Comparison of ENCODE assay signal across 14 cellular contexts in genomic region chr3:87225659-87226058, GRCh38. TPM values are rescaled to one million over a fixed set of nuclear protein-coding genes. Genes with fewer than 3 reads are reported as not detected.
DNase-seq lines count a peak whose midpoint lies in the region; ATAC-seq and TF ChIP-seq lines count a peak whose summit lies in the region.
"Had no signal": no experiment of that assay in that cellular context is flagged by ENCODE, and none has a peak within 500 bp of the region (broad histone marks: within the 10 kb centered on the region; RNA-seq: fewer than 3 reads in every experiment).

No MANE protein-coding gene starts in this region.

- H3K9me3 Mint-ChIP-seq in CD4-positive, CD25-positive, alpha-beta regulatory T cell, result peaks cover 0 to 2% (median 0%) of the 10 kb centered on the region in 7 donors
- peaks cover 1% of the 10 kb centered on the region for H3K9me3 Mint-ChIP-seq in activated naive CD8-positive, alpha-beta T cell treated with anti-CD3 and anti-CD28 coated beads, Interleukin-2, amount 10 ng/mL, durations not matched to agents 7 days and 5 days
- peaks cover 4% of the 10 kb centered on the region for H3K9me3 Mint-ChIP-seq in mesothelial cell of epicardium

- H3K79me2 ChIP-seq in HCT116 (ENCODE audit: insufficient read depth, low read length), result peaks cover 34% of the 10 kb centered on the region

- CTCF ChIA-PET in HCT116 (lab: Charles Lee), result no interaction called here

- H3K36me3 Mint-ChIP-seq in CD4-positive, CD25-positive, alpha-beta regulatory T cell, result no peaks in the 10 kb centered on the region
- peaks cover 6% of the 10 kb centered on the region for H3K36me3 Mint-ChIP-seq in activated naive CD8-positive, alpha-beta T cell treated with anti-CD3 and anti-CD28 coated beads, Interleukin-2, amount 10 ng/mL, durations not matched to agents 7 days and 5 days
- no peaks in the 10 kb centered on the region for H3K36me3 Mint-ChIP-seq in mesothelial cell of epicardium

- no peak for TF ChIP-seq POLR2A in HCT116 (IDR thresholded peaks at IDR 0.05; ENCODE audit: borderline replicate concordance, extremely low read depth, insufficient read depth, insufficient read length)
- TF ChIP-seq POLR2A in suprapubic skin (IDR thresholded peaks at IDR 0.05), result no peak

- H3K4me2 ChIP-seq in HCT116 (ENCODE audit: low read length), result peak overlapping the region; percentile 90; the same call in 1 of the 2 replicates

- H3K27me3 ChIP-seq in CD4-positive, CD25-positive, alpha-beta regulatory T cell (ENCODE audit: control insufficient read depth, insufficient read depth, low read length), result peaks cover 9% of the 10 kb centered on the region
- H3K27me3 ChIP-seq in HCT116 (ENCODE audit: insufficient read depth, low read length) (no peaks in the 10 kb centered on the region), foreskin keratinocyte (no peaks in the 10 kb centered on the region), suprapubic skin (peaks cover under 1% of the 10 kb centered on the region)

- DNase-seq in CD4-positive, CD25-positive, alpha-beta regulatory T cell, result no peak
- DNase-seq in HCT116 (ENCODE audit: low read depth, low spot score) (no peak), mesothelial cell of epicardium (ENCODE audit: low spot score in 2 of 2, unreplicated experiment in 2 of 2) (no peak), foreskin keratinocyte (no peak), glomerular visceral epithelial cell (ENCODE audit: extremely low spot score) (no peak), iPS-NIHi7 (ENCODE audit: extremely low spot score) (no peak), suprapubic skin (ENCODE audit: low spot score in 2 of 2) (no peak)
- DNase-seq in activated naive CD8-positive, alpha-beta T cell treated with anti-CD3 and anti-CD28 coated beads, Interleukin-2, amount 10 ng/mL, durations not matched to agents 7 days and 5 days, result no peak
- DNase-seq: NCI-H774 had no signal

- ATAC-seq in CD4-positive, CD25-positive, alpha-beta regulatory T cell (ENCODE audit: low read depth in 2 of 2), result no peak
- ATAC-seq in HCT116 (no peak), foreskin keratinocyte (no peak)
- no peak for ATAC-seq in activated naive CD8-positive, alpha-beta T cell treated with anti-CD3 and anti-CD28 coated beads, Interleukin-2, amount 10 ng/mL, durations not matched to agents 7 days and 5 days (ENCODE audit: low read depth)

- H3K4me3 ChIP-seq in CD4-positive, CD25-positive, alpha-beta regulatory T cell (ENCODE audit: low read depth, low read length), result peak overlapping the region; percentile 93
- H3K4me3 ChIP-seq in HCT116 (replicated peaks in 1 of 2; ENCODE audit: low read depth in 1 of 2, low read length in 2 of 2) (no peak overlapping the region), suprapubic skin (no peak overlapping the region)

- WGBS in suprapubic skin, result 53% methylated on average over 5 of the region's 5 CpGs

- BruUV-seq in HCT116 (replicated peaks; lab: Mats Ljungman, UMichigan), result no TSS peak

- no peak overlapping the region for H3K27ac ChIP-seq in CD4-positive, CD25-positive, alpha-beta regulatory T cell (ENCODE audit: insufficient read depth, low read length, poor library complexity, severe bottlenecking)
- H3K27ac ChIP-seq in HCT116 (ENCODE audit: low read depth, low read length) (no peak overlapping the region), foreskin keratinocyte (no peak overlapping the region), suprapubic skin (no peak overlapping the region)

- H3K9me2 ChIP-seq in HCT116 (ENCODE audit: insufficient read depth), result no peaks in the 10 kb centered on the region

- no peak overlapping the region for H2AFZ ChIP-seq in HCT116 (ENCODE audit: low read depth, low read length, poor library complexity, severe bottlenecking)

- no peak overlapping the region for H3K9ac ChIP-seq in HCT116 (ENCODE audit: low read length)

- no peaks in the 10 kb centered on the region for H4K20me1 ChIP-seq in HCT116 (ENCODE audit: insufficient read depth)

- RAD21 ChIA-PET in HCT116 (lab: Charles Lee; ENCODE audit: low non-redundant PET in 1 of 2, low total read pairs in 2 of 2, uncharacterized antibody in 2 of 2, unreplicated experiment in 2 of 2), result no interaction called here

- TF ChIP-seq EP300 in suprapubic skin (IDR thresholded peaks at IDR 0.05), result no peak

- POLR2A ChIA-PET in HCT116 (lab: Charles Lee), result no interaction called here
- POLR2A ChIA-PET in activated naive CD8-positive, alpha-beta T cell treated with anti-CD3 and anti-CD28 coated beads, Interleukin-2, amount 10 ng/mL, durations not matched to agents 7 days and 5 days (lab: Charles Lee), result no interaction called here

- H3K4me1 Mint-ChIP-seq in CD4-positive, CD25-positive, alpha-beta regulatory T cell, result peaks cover 13 to 39% (median 31%) of the 10 kb centered on the region in 4 donors
- H3K4me1 Mint-ChIP-seq in activated naive CD8-positive, alpha-beta T cell treated with anti-CD3 and anti-CD28 coated beads, Interleukin-2, amount 10 ng/mL, durations not matched to agents 7 days and 5 days, result peaks cover 17% of the 10 kb centered on the region
- peaks cover 34% of the 10 kb centered on the region for H3K4me1 Mint-ChIP-seq in mesothelial cell of epicardium

- H3K4me3 Mint-ChIP-seq in CD4-positive, CD25-positive, alpha-beta regulatory T cell, result peak overlapping the region; percentile 43 to 97 (median 78)
- peak overlapping the region; percentile 56 for H3K4me3 Mint-ChIP-seq in activated naive CD8-positive, alpha-beta T cell treated with anti-CD3 and anti-CD28 coated beads, Interleukin-2, amount 10 ng/mL, durations not matched to agents 7 days and 5 days
- H3K4me3 Mint-ChIP-seq in mesothelial cell of epicardium, result peak overlapping the region; percentile 46

- no peaks in the 10 kb centered on the region for H3K36me3 ChIP-seq in CD4-positive, CD25-positive, alpha-beta regulatory T cell (ENCODE audit: control insufficient read depth, insufficient read depth, low read length)
- H3K36me3 ChIP-seq in HCT116 (ENCODE audit: control insufficient read depth in 1 of 2, insufficient read depth in 2 of 2, low read length in 2 of 2), result no peaks in the 10 kb centered on the region
- no peaks in the 10 kb centered on the region for H3K36me3 ChIP-seq in suprapubic skin

- TF ChIP-seq CTCF in HCT116 (IDR thresholded peaks at IDR 0.05 in 2 of 3, conservative IDR thresholded peaks at IDR 0.05 in 1 of 3; ENCODE audit: borderline replicate concordance in 1 of 3, insufficient read depth in 1 of 3, low read depth in 2 of 3, low read length in 2 of 3) (no peak), mesothelial cell of epicardium (IDR thresholded peaks at IDR 0.05; ENCODE audit: unreplicated experiment) (no peak), foreskin keratinocyte (conservative IDR thresholded peaks at IDR 0.05) (no peak), suprapubic skin (IDR thresholded peaks at IDR 0.05) (no peak)

- peaks cover 31% of the 10 kb centered on the region for H3K4me1 ChIP-seq in CD4-positive, CD25-positive, alpha-beta regulatory T cell (ENCODE audit: control insufficient read depth, insufficient read depth, low read length, poor library complexity, severe bottlenecking)
- H3K4me1 ChIP-seq in HCT116 (ENCODE audit: control insufficient read depth in 1 of 2, insufficient read depth in 2 of 2, low read length in 2 of 2), result peaks cover 0 to 18% of the 10 kb centered on the region in 2 experiments; a peak in 2 of 4 replicates
- H3K4me1 ChIP-seq in foreskin keratinocyte, result peaks cover 18% of the 10 kb centered on the region
- H3K4me1 ChIP-seq in suprapubic skin, result peaks cover 37% of the 10 kb centered on the region

- H3K9me3 ChIP-seq in CD4-positive, CD25-positive, alpha-beta regulatory T cell (ENCODE audit: control insufficient read depth in 2 of 2, low read length in 2 of 2), result no peaks in the 10 kb centered on the region
- H3K9me3 ChIP-seq in HCT116 (ENCODE audit: control insufficient read depth in 1 of 2, insufficient read depth in 1 of 2, low read depth in 1 of 2, low read length in 2 of 2) (no peaks in the 10 kb centered on the region), suprapubic skin (no peaks in the 10 kb centered on the region)

- peak overlapping the region in 1 of 3 donors; percentile 20 for H3K27ac Mint-ChIP-seq in CD4-positive, CD25-positive, alpha-beta regulatory T cell
- H3K27ac Mint-ChIP-seq in activated naive CD8-positive, alpha-beta T cell treated with anti-CD3 and anti-CD28 coated beads, Interleukin-2, amount 10 ng/mL, durations not matched to agents 7 days and 5 days, result no peak overlapping the region
- no peak overlapping the region for H3K27ac Mint-ChIP-seq in mesothelial cell of epicardium

- intact Hi-C loops in HCT116 (cut with micrococcal nuclease), result no loop called here

- no peak for TF ChIP-seq RAD21 in HCT116 (IDR thresholded peaks at IDR 0.05; ENCODE audit: low read depth)

- H3K27me3 Mint-ChIP-seq in CD4-positive, CD25-positive, alpha-beta regulatory T cell, result peaks cover 31% of the 10 kb centered on the region
- H3K27me3 Mint-ChIP-seq in activated naive CD8-positive, alpha-beta T cell treated with anti-CD3 and anti-CD28 coated beads, Interleukin-2, amount 10 ng/mL, durations not matched to agents 7 days and 5 days, result peaks cover 24% of the 10 kb centered on the region
- peaks cover 16% of the 10 kb centered on the region for H3K27me3 Mint-ChIP-seq in mesothelial cell of epicardium (ENCODE audit: low read depth)

TF ChIP-seq in HCT116, 20 proteins besides CTCF, POLR2A, EP300 and RAD21 (continues in another document):
- no peak for TF ChIP-seq EZH2 (IDR thresholded peaks at IDR 0.05)
- no peak for TF ChIP-seq ZNF274 (IDR thresholded peaks at IDR 0.05; ENCODE audit: low read depth, low read length)
- no peak for TF ChIP-seq SRF (IDR thresholded peaks at IDR 0.05; ENCODE audit: low read depth)
- no peak for TF ChIP-seq ATF3 (IDR thresholded peaks at IDR 0.05)

RNA-seq across cellular contexts. Expression of gene CHMP2B, which starts 1.4 kb away (rescaled TPM):
- 35.4 TPM for total RNA-seq in CD4-positive, CD25-positive, alpha-beta regulatory T cell
- 10 to 100 TPM; 43.9 to 66.9 (median 48.5) TPM for polyA plus RNA-seq in CD4-positive, CD25-positive, alpha-beta regulatory T cell
- total RNA-seq in HCT116 (2021; ENCODE audit: unreplicated experiment) (54.3 TPM), mesothelial cell of epicardium (26.4 to 27.4 TPM (median 27.2 TPM) in 3 replicates), foreskin keratinocyte (50.7 and 56.4 TPM in 2 replicates), suprapubic skin (10 to 100 TPM; 27.4 to 43.5 (median 31.1) TPM)
- 21.5 and 21.8 TPM in 2 replicates for polyA plus RNA-seq in HCT116 (2012)
- 10 to 100 TPM; 22.9 to 23.7 TPM for total RNA-seq in activated naive CD8-positive, alpha-beta T cell treated with anti-CD3 and anti-CD28 coated beads, Interleukin-2, amount 10 ng/mL, durations not matched to agents 7 days and 5 days
- polyA plus RNA-seq in foreskin keratinocyte, result 28.2 and 37.7 TPM in 2 replicates

RNA-seq across cellular contexts. Expression of gene POU1F1, which starts 50.7 kb away (rescaled TPM):
- total RNA-seq in CD4-positive, CD25-positive, alpha-beta regulatory T cell, result not detected
- polyA plus RNA-seq in CD4-positive, CD25-positive, alpha-beta regulatory T cell, result not detected
- total RNA-seq in HCT116 (2021; ENCODE audit: unreplicated experiment) (not detected), mesothelial cell of epicardium (not detected in 3 replicates), foreskin keratinocyte (not detected in 2 replicates), suprapubic skin (not detected)
- not detected in 2 replicates for polyA plus RNA-seq in HCT116 (2012)
- total RNA-seq in activated naive CD8-positive, alpha-beta T cell treated with anti-CD3 and anti-CD28 coated beads, Interleukin-2, amount 10 ng/mL, durations not matched to agents 7 days and 5 days, result not detected
- not detected in 2 replicates for polyA plus RNA-seq in foreskin keratinocyte
- total RNA-seq: epithelial cell of proximal tubule, HT-29, lower leg skin, subcutaneous adipose tissue had no signal
- polyA plus RNA-seq: adipose tissue had no signal
